In genomic region chr21:42846221-42846620, GRCh38 we compare ENCODE assay signal across 26 cellular contexts. TPM values are rescaled to one million over a fixed set of nuclear protein-coding genes. Genes with fewer than 3 reads are reported as not detected.
DNase-seq lines count a peak whose midpoint lies in the region; ATAC-seq, FAIRE-seq and TF ChIP-seq lines count a peak whose summit lies in the region.
"Had no signal": no experiment of that assay in that cellular context is flagged by ENCODE, and none has a peak within 500 bp of the region (broad histone marks: within the 10 kb centered on the region; RNA-seq: fewer than 3 reads in every experiment).

No MANE protein-coding gene starts in this region.

- H3K4me3 ChIP-seq in upper lobe of right lung: no peak overlapping the region
- H3K4me3 ChIP-seq: breast epithelium, thoracic aorta had no signal

- no peaks in the 10 kb centered on the region for H3K27me3 Mint-ChIP-seq in T-helper 2 cell treated with Interferon-gamma antibody and Interleukin-4, amounts not matched to agents 5 μg/mL and 100 μg/mL, for 36 hours (ENCODE audit: low read depth)
- H3K27me3 Mint-ChIP-seq: natural killer cell treated with Interleukin-12 subunit alpha and Interleukin-12 subunit beta and Interleukin-15 and Interleukin-18, amount 100 ng/mL, for 72 hours had no signal

- H3K36me3 Mint-ChIP-seq in T-helper 2 cell treated with Interferon-gamma antibody and Interleukin-4, amounts not matched to agents 5 μg/mL and 100 μg/mL, for 36 hours (ENCODE audit: low read depth): peaks cover 35% of the 10 kb centered on the region

- H3K27ac Mint-ChIP-seq in T-helper 2 cell treated with Interferon-gamma antibody and Interleukin-4, amounts not matched to agents 5 μg/mL and 100 μg/mL, for 36 hours: peak overlapping the region; percentile 26
- H3K27ac Mint-ChIP-seq: endodermal cell; mesothelial cell of epicardium; natural killer cell treated with Interleukin-12 subunit alpha and Interleukin-12 subunit beta and Interleukin-15 and Interleukin-18, amount 100 ng/mL, for 72 hours had no signal

- no peak overlapping the region for H3K27ac ChIP-seq in upper lobe of right lung
- H3K27ac ChIP-seq: thoracic aorta had no signal

- intact Hi-C loops in left ventricle myocardium superior (cut with micrococcal nuclease) (no loop called here), Right ventricle myocardium superior (cut with DNase I) (no loop called here), upper lobe of right lung (cut with DNase I) (no loop called here)

- no peak for FAIRE-seq in HTR-8/SVneo (lab: Jason Lieb, UNC)
- FAIRE-seq: GM12891 had no signal

- peaks cover 72% of the 10 kb centered on the region for H3K36me3 ChIP-seq in upper lobe of right lung
- H3K36me3 ChIP-seq: breast epithelium had no signal

- H3K9me3 Mint-ChIP-seq in T-helper 2 cell treated with Interferon-gamma antibody and Interleukin-4, amounts not matched to agents 5 μg/mL and 100 μg/mL, for 36 hours: no peaks in the 10 kb centered on the region
- H3K9me3 Mint-ChIP-seq: endodermal cell; mesothelial cell of epicardium; natural killer cell treated with Interleukin-12 subunit alpha and Interleukin-12 subunit beta and Interleukin-15 and Interleukin-18, amount 100 ng/mL, for 72 hours had no signal

- DNase-seq in T-helper 2 cell treated with Interferon-gamma antibody and Interleukin-4, amounts not matched to agents 5 μg/mL and 100 μg/mL, for 36 hours (ENCODE audit: low spot score): no peak
- DNase-seq in T-helper 2 cell (no peak), left ventricle myocardium superior (peak; percentile 16), Right ventricle myocardium superior (no peak), mesenteric fat pad (ENCODE audit: low spot score) (peak; percentile 72), upper lobe of right lung (peak; percentile 37), HTR-8/SVneo (ENCODE audit: insufficient read length, low spot score) (no peak)
- DNase-seq: activated CD4-positive, alpha-beta T cell treated with anti-CD3 and anti-CD28 coated beads for 1 hour; activated gamma-delta T cell; amniotic stem cell; cortex of kidney; DND-41; HCEC 1CT; KG1; NCI-H2171; NCI-H524 treated with DMSO at 0.1 percent for 48 hours; stimulated activated naive CD4-positive, alpha-beta T cell had no signal

- ATAC-seq in left ventricle myocardium superior (no peak), Right ventricle myocardium superior (ENCODE audit: poor library complexity) (no peak), upper lobe of right lung (no peak), GM18861 (IDR thresholded peaks at IDR 0.05; ENCODE audit: unreplicated experiment) (no peak)
- ATAC-seq: left colon; natural killer cell treated with Interleukin-12 subunit alpha and Interleukin-12 subunit beta and Interleukin-15 and Interleukin-18, amount 100 ng/mL, for 72 hours had no signal

- no peaks in the 10 kb centered on the region for H3K4me1 Mint-ChIP-seq in T-helper 2 cell treated with Interferon-gamma antibody and Interleukin-4, amounts not matched to agents 5 μg/mL and 100 μg/mL, for 36 hours (ENCODE audit: low read depth)
- H3K4me1 Mint-ChIP-seq: endodermal cell, mesothelial cell of epicardium had no signal

- no peak overlapping the region for H3K4me3 Mint-ChIP-seq in T-helper 2 cell treated with Interferon-gamma antibody and Interleukin-4, amounts not matched to agents 5 μg/mL and 100 μg/mL, for 36 hours
- H3K4me3 Mint-ChIP-seq: endodermal cell; mesothelial cell of epicardium; natural killer cell treated with Interleukin-12 subunit alpha and Interleukin-12 subunit beta and Interleukin-15 and Interleukin-18, amount 100 ng/mL, for 72 hours had no signal

- peaks cover 5% of the 10 kb centered on the region for H3K4me1 ChIP-seq in upper lobe of right lung
- H3K4me1 ChIP-seq: breast epithelium, Caco-2 had no signal

- TF ChIP-seq CTCF in upper lobe of right lung (IDR thresholded peaks at IDR 0.05): no peak

- H3K27me3 ChIP-seq in upper lobe of right lung: no peaks in the 10 kb centered on the region
- H3K27me3 ChIP-seq: breast epithelium had no signal

- no peaks in the 10 kb centered on the region for H3K9me3 ChIP-seq in upper lobe of right lung
- H3K9me3 ChIP-seq: breast epithelium, Caco-2, thoracic aorta had no signal

RNA-seq across cellular contexts. Expression of gene WDR4, which starts 33.1 kb away (rescaled TPM):
- total RNA-seq in left ventricle myocardium superior: 4.8 TPM
- 4.5 TPM for total RNA-seq in Right ventricle myocardium superior
- total RNA-seq in mesenteric fat pad: 18.6 TPM
- 18.4 TPM for total RNA-seq in upper lobe of right lung

RNA-seq across cellular contexts. Expression of gene NDUFV3, which starts 46.9 kb away (rescaled TPM):
- 59.3 TPM for total RNA-seq in left ventricle myocardium superior
- total RNA-seq in Right ventricle myocardium superior: 56.6 TPM
- 40.8 TPM for total RNA-seq in mesenteric fat pad
- total RNA-seq in upper lobe of right lung: 38.5 TPM

Comparison
In these comparisons a context has a peak if more than half of its experiments do, and no peak if none do; other contexts are left out.
1. DNase-seq: peak in left ventricle myocardium superior (single experiment), mesenteric fat pad (single experiment) and upper lobe of right lung (single experiment); none in T-helper 2 cell treated with Interferon-gamma antibody and Interleukin-4, amounts not matched to agents 5 μg/mL and 100 μg/mL, for 36 hours (single experiment), T-helper 2 cell (0 of 5), Right ventricle myocardium superior (single experiment) and HTR-8/SVneo (single experiment).